In genomic region chr3:35800960-35801459, GRCh38 we compare ENCODE assay signal across 19 cellular contexts.
DNase-seq lines count a peak whose midpoint lies in the region; ATAC-seq and TF ChIP-seq lines count a peak whose summit lies in the region.
"Had no signal": no experiment of that assay in that cellular context is flagged by ENCODE, and none has a peak within 500 bp of the region (broad histone marks: within the 10 kb centered on the region; RNA-seq: fewer than 3 reads in every experiment).

No MANE protein-coding gene starts in this region.

- H3K4me3 ChIP-seq in left lung (no peak overlapping the region), neuronal stem cell (ENCODE audit: low read length in 2 of 2) (no peak overlapping the region), upper lobe of right lung (no peak overlapping the region)

- H3K79me1 ChIP-seq in neuronal stem cell (ENCODE audit: low read depth, low read length) = no peaks in the 10 kb centered on the region

- no peak overlapping the region for H3K27ac ChIP-seq in left lung
- H3K27ac ChIP-seq in neuronal stem cell (replicated peaks; ENCODE audit: low read length) = no peak overlapping the region
- H3K27ac ChIP-seq in upper lobe of right lung = no peak overlapping the region

- H3K23ac ChIP-seq in neuronal stem cell (ENCODE audit: low read depth, low read length, poor library complexity) = peak overlapping the region; percentile 44

- H3K27me3 ChIP-seq in left lung (no peaks in the 10 kb centered on the region), neuronal stem cell (ENCODE audit: control insufficient read depth in 3 of 3, insufficient read depth in 3 of 3, low read depth in 1 of 3, low read length in 3 of 3) (peaks cover 0 to 2% (median 0%) of the 10 kb centered on the region in 3 experiments), upper lobe of right lung (no peaks in the 10 kb centered on the region)
- H3K27me3 ChIP-seq: BE2C had no signal

- H3K4me1 ChIP-seq in left lung (no peaks in the 10 kb centered on the region), neuronal stem cell (ENCODE audit: control insufficient read depth in 2 of 2, insufficient read depth in 1 of 2, low read depth in 1 of 2, low read length in 2 of 2) (peaks cover 0 to 1% of the 10 kb centered on the region in 2 donors), upper lobe of right lung (no peaks in the 10 kb centered on the region)
- H3K4me1 ChIP-seq: BE2C had no signal

- ATAC-seq in left lung (peak; percentile 81), upper lobe of right lung (peak; percentile 59), HG03196 (IDR thresholded peaks at IDR 0.05; ENCODE audit: unreplicated experiment) (no peak)
- no peak for ATAC-seq in activated CD4-positive, CD25-positive, alpha-beta regulatory T cell treated with anti-CD3 and anti-CD28 coated beads, Interleukin-2, amount 50 U/mL, for 24 hours

- no peak overlapping the region for H2AFZ ChIP-seq in neuronal stem cell (ENCODE audit: low read length)

- H2BK5ac ChIP-seq in neuronal stem cell (ENCODE audit: low read length) = no peak overlapping the region

- H3K4me2 ChIP-seq in neuronal stem cell (ENCODE audit: insufficient read depth, low read length, poor library complexity, severe bottlenecking) = no peak overlapping the region
- H3K4me2 ChIP-seq: SK-N-SH had no signal

- peak overlapping the region; percentile 59 for H3K14ac ChIP-seq in neuronal stem cell (ENCODE audit: low read length)

- H3K18ac ChIP-seq in neuronal stem cell (ENCODE audit: low read length) = peak overlapping the region; percentile 72

- no CpG with 5 or more reads among the region's 1 CpG for WGBS in neuronal stem cell (ENCODE audit: extremely low coverage in 2 of 2, insufficient read length in 2 of 2, insufficient replicate concordance in 1 of 2), 2 donors

- H4K8ac ChIP-seq in neuronal stem cell (ENCODE audit: low read depth, low read length) = no peak overlapping the region

- H3K9ac ChIP-seq in neuronal stem cell (ENCODE audit: low read depth, low read length, poor library complexity) = no peak overlapping the region
- H3K9ac ChIP-seq: SK-N-SH had no signal

- peak overlapping the region; percentile 14 for H2BK12ac ChIP-seq in neuronal stem cell (ENCODE audit: low read length)

- peak; percentile 0 for DNase-seq in HuH-7 (ENCODE audit: low spot score)
- no peak for DNase-seq in left lung
- no peak for DNase-seq in neuronal stem cell (ENCODE audit: low spot score)
- no peak for DNase-seq in upper lobe of right lung
- DNase-seq in cerebellum (ENCODE audit: low spot score) = no peak
- no peak for DNase-seq in stimulated activated CD4-positive, alpha-beta T cell treated with anti-CD3 and anti-CD28 coated beads, Interleukin-4, amount 100 ng/mL, for 24 hours
- DNase-seq: BE2C; Calu3; CD8-positive, alpha-beta memory T cell; Karpas-422; NCI-H1105; NCI-H1436 treated with DMSO at 0.1 percent for 48 hours; NCI-H187 treated with DMSO at 0.1 percent for 48 hours; NCI-H524; NCI-H748 treated with DMSO at 0.1 percent for 48 hours; SIG-M5; SK-N-SH had no signal

- no peak overlapping the region for H2BK15ac ChIP-seq in neuronal stem cell (ENCODE audit: low read length)

- H2BK120ac ChIP-seq in neuronal stem cell (ENCODE audit: low read depth, low read length) = no peak overlapping the region

- H3K9me3 ChIP-seq in left lung (no peaks in the 10 kb centered on the region), neuronal stem cell (replicated peaks in 1 of 2; ENCODE audit: control insufficient read depth in 2 of 2, insufficient read depth in 1 of 2, low read depth in 1 of 2, low read length in 2 of 2) (peaks cover 10% of the 10 kb centered on the region in 2 donors), upper lobe of right lung (no peaks in the 10 kb centered on the region)
- H3K9me3 ChIP-seq: BE2C, SK-N-SH had no signal

- intact Hi-C loops in left lung (cut with DNase I) = no loop called here
- intact Hi-C loops in upper lobe of right lung (cut with DNase I) = no loop called here

- no peak overlapping the region for H2AK5ac ChIP-seq in neuronal stem cell (ENCODE audit: low read depth, low read length)

- no peak overlapping the region for H4K91ac ChIP-seq in neuronal stem cell (ENCODE audit: low read depth, low read length, poor library complexity)

- no peak for TF ChIP-seq CTCF in left lung (IDR thresholded peaks at IDR 0.05)
- no peak for TF ChIP-seq CTCF in upper lobe of right lung (IDR thresholded peaks at IDR 0.05)

- H3K36me3 ChIP-seq in left lung (no peaks in the 10 kb centered on the region), neuronal stem cell (replicated peaks in 1 of 2; ENCODE audit: control insufficient read depth in 2 of 2, insufficient read depth in 2 of 2, low read length in 2 of 2) (no peaks in the 10 kb centered on the region), upper lobe of right lung (no peaks in the 10 kb centered on the region)
- H3K36me3 ChIP-seq: BE2C had no signal

- H3K4ac ChIP-seq in neuronal stem cell (ENCODE audit: low read length) = peak overlapping the region; percentile 38

Comparison
In these comparisons a context has a peak if more than half of its experiments do, and no peak if none do; other contexts are left out.
1. ATAC-seq: peak in left lung (single experiment) and upper lobe of right lung (single experiment); none in HG03196 (single experiment) and activated CD4-positive, CD25-positive, alpha-beta regulatory T cell treated with anti-CD3 and anti-CD28 coated beads, Interleukin-2, amount 50 U/mL, for 24 hours (0 of 2).